In the genomic region with DNA sequence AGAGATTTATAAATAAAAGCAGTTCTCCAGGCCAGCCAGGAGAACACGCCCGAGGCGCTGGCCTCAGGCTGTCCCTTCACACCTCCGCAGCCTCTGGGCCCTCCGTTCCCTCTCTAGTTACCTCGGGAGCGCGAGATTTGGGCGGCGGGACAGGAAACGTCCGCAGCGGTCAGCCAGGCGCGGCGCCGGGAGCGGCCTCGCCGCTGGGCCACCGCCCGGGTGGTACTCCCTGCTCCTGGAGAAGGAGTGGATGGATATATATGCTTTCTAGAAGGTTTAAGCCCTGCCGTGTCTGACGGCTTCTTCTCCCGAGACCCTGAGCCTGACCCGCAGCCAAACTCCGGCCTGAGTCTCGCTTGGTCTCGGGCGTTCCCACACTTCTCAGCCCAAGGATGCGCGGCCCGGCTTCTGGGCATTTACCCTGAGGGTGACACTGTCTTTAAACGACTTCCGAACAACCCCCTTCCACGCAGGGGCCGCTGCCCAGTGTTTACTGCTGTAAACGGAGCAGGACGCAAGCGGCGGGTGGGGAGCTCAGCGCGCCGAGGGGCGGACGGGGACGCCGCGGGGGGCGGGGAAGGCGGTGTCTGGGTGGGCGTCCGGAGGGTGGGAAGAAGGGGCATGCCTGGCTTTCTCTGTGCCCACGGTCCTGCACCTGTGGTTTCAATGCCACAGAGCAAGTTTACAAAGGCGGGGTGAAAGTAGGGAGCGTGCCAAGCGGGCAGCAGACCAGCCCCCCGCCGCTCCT, we compare ENCODE assay signal across 8 cellular contexts. TPM values are rescaled to one million over a fixed set of nuclear protein-coding genes. Genes with fewer than 3 reads are reported as not detected.
A peak's percentile ranks its signal among the peaks of the same experiment; 100 is the strongest.
DNase-seq lines count a peak whose midpoint lies in the region; ATAC-seq and TF ChIP-seq lines count a peak whose summit lies in the region.

No MANE protein-coding gene starts in this region.

- DNase-seq in DMS 273 (lab: John Stamatoyannopoulos, UW; ENCODE audit: unreplicated experiment) = peak; percentile 43
- DNase-seq in DMS 273 treated with DMSO at 0.1 percent for 48 hours (lab: John Stamatoyannopoulos, UW) = no peak
- no peak for DNase-seq in NT2/D1 (ENCODE audit: low read depth, low spot score)
- DNase-seq in esophagus muscularis mucosa (ENCODE audit: extremely low spot score) = no peak
- no peak for DNase-seq in skeletal muscle cell (ENCODE audit: low read depth)
- DNase-seq in NOMO-1 treated with dmso at 0.1 percent for 144 hours (lab: John Stamatoyannopoulos, UW; ENCODE audit: unreplicated experiment) = no peak
- DNase-seq in HT-29 (ENCODE audit: low spot score) = no peak

- intact Hi-C loops in esophagus muscularis mucosa (cut with DNase I) = loop anchor here (10.0 kb wide), 2 partner anchors 105 to 325 kb away; a partner anchor contains a TSS

- ATAC-seq in GM18907 (IDR thresholded peaks at IDR 0.05; ENCODE audit: unreplicated experiment) = no peak

- TF ChIP-seq POLR2A in esophagus muscularis mucosa (IDR thresholded peaks at IDR 0.05; ENCODE audit: low read depth) = no peak

- WGBS in esophagus muscularis mucosa = 2% methylated on average over 42 of the region's 59 CpGs

- H3K4me1 ChIP-seq in NT2/D1 (ENCODE audit: insufficient read depth, insufficient read length) = no peaks in the 10 kb centered on the region
- H3K4me1 ChIP-seq in esophagus muscularis mucosa = peaks cover 33 to 58% (median 52%) of the 10 kb centered on the region in 4 donors

- no peak for TF ChIP-seq EP300 in esophagus muscularis mucosa (IDR thresholded peaks at IDR 0.05)

- peak overlapping the region; percentile 51 for H3K4me3 ChIP-seq in NT2/D1 (ENCODE audit: insufficient read length, low read depth)
- peak overlapping the region; percentile 50 to 63 (median 52) for H3K4me3 ChIP-seq in esophagus muscularis mucosa
- peak overlapping the region; percentile 28 for H3K4me3 ChIP-seq in skeletal muscle cell (ENCODE audit: low read depth, low read length)

- H3K27ac ChIP-seq in esophagus muscularis mucosa (replicated peaks in 1 of 4) = no peak overlapping the region

- peaks cover 70% of the 10 kb centered on the region for H3K27me3 ChIP-seq in NT2/D1 (ENCODE audit: insufficient read depth, insufficient read length)
- peaks cover 31 to 100% (median 91%) of the 10 kb centered on the region in 4 donors for H3K27me3 ChIP-seq in esophagus muscularis mucosa

- H3K9me3 ChIP-seq in NT2/D1 (ENCODE audit: insufficient read depth, low read length) (no peaks in the 10 kb centered on the region), esophagus muscularis mucosa (no peaks in the 10 kb centered on the region)

- H3K36me3 ChIP-seq in NT2/D1 (ENCODE audit: insufficient read depth, insufficient read length, low read length) (no peaks in the 10 kb centered on the region), esophagus muscularis mucosa (no peaks in the 10 kb centered on the region)

- TF ChIP-seq CTCF in esophagus muscularis mucosa (IDR thresholded peaks at IDR 0.05) = no peak

- H3K9ac ChIP-seq in NT2/D1 (ENCODE audit: insufficient read length, low read depth) = peak overlapping the region; percentile 72

RNA-seq across cellular contexts. Expression of a gene that starts 2.0 kb away (rescaled TPM):
- total RNA-seq in esophagus muscularis mucosa = not detected
- 0.16 and 0.23 TPM in 2 replicates for total RNA-seq in HT-29 (2014; rRNA removed; shearing (Covaris generic))

RNA-seq across cellular contexts. Expression of a gene that starts 8.1 kb away (rescaled TPM):
- total RNA-seq in esophagus muscularis mucosa = not detected
- total RNA-seq in HT-29 (2014; rRNA removed; shearing (Covaris generic)) = not detected in 2 replicates
